ENCODE assay signal across 8 cellular contexts in the genomic region with DNA sequence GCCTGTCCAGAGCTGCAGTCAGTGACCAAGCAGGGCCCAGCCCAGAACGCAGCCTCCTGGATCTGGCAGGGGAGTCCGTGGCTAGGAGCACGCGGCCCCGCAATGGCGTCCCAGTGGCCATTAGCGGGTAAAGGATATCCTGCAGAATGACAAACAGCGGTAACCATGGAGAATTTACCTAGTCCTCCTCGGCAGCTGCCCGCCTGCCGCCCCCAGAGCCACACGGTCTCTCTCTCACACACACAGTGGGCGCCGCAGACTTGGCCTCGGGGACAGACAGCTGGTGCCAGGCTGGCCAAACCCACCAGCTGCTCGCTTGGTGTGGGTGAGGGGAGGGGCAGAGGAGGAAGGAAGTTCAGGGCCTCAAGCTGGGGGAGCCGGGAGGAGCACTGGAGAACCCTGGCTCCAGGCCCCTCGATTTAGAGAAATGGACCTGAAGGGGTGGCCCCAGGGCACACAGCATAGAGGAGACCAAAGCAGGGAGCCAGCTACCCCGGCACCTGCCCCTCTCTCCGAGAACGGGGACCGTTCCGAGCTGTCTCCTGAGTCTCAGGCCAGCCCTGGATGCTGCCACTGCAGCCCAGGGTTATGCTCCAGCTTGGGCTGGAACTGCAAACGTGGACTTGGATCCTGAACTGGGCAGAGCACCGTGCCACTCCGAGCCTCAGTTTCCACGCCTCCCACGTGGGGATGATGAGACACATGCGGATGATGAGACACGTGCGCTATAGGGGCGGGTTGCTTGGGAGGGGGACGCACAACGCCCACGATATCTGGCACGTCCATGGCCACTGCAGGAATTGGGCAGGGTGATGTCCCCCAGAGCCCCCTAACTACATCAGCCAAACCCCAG. TPM values are rescaled to one million over a fixed set of nuclear protein-coding genes. Genes with fewer than 3 reads are reported as not detected.
DNase-seq lines count a peak whose midpoint lies in the region; ATAC-seq, FAIRE-seq and TF ChIP-seq lines count a peak whose summit lies in the region.

No MANE protein-coding gene starts in this region.

- CTCF ChIA-PET in activated CD8-positive, alpha-beta T cell treated with anti-CD3 and anti-CD28 coated beads, Interleukin-2, amount 10 ng/mL, durations not matched to agents 7 days and 5 days (lab: Charles Lee), result interaction anchor here (0.6 to 2.9 kb wide), 2 partner anchors 30 to 314 kb away, joined by 5 to 13 read pairs; no protein-coding TSS in a partner anchor

- H3K4me3 Mint-ChIP-seq in HFFc6, result peak overlapping the region; percentile 13; the same call in 1 of the 2 replicates
- peak overlapping the region; percentile 40 for H3K4me3 Mint-ChIP-seq in activated CD8-positive, alpha-beta T cell treated with anti-CD3 and anti-CD28 coated beads, Interleukin-2, amount 10 ng/mL, durations not matched to agents 7 days and 5 days
- peak overlapping the region; percentile 69 to 91 for H3K4me3 Mint-ChIP-seq in stimulated activated naive CD8-positive, alpha-beta T cell treated with anti-CD3 and anti-CD28 coated beads, Interleukin-15, amount 100 ng/mL, for 72 hours

- H3K9me3 Mint-ChIP-seq in HFFc6, result no peaks in the 10 kb centered on the region
- H3K9me3 Mint-ChIP-seq in activated CD8-positive, alpha-beta T cell treated with anti-CD3 and anti-CD28 coated beads, Interleukin-2, amount 10 ng/mL, durations not matched to agents 7 days and 5 days (ENCODE audit: insufficient read depth), result no peaks in the 10 kb centered on the region
- no peaks in the 10 kb centered on the region for H3K9me3 Mint-ChIP-seq in stimulated activated naive CD8-positive, alpha-beta T cell treated with anti-CD3 and anti-CD28 coated beads, Interleukin-15, amount 100 ng/mL, for 72 hours

- H3K27me3 Mint-ChIP-seq in HFFc6 (ENCODE audit: insufficient read depth), result peaks cover 3% of the 10 kb centered on the region; the same call in 1 of the 2 replicates
- H3K27me3 Mint-ChIP-seq in activated CD8-positive, alpha-beta T cell treated with anti-CD3 and anti-CD28 coated beads, Interleukin-2, amount 10 ng/mL, durations not matched to agents 7 days and 5 days (ENCODE audit: low read depth), result no peaks in the 10 kb centered on the region
- H3K27me3 Mint-ChIP-seq in stimulated activated naive CD8-positive, alpha-beta T cell treated with anti-CD3 and anti-CD28 coated beads, Interleukin-15, amount 100 ng/mL, for 72 hours, result no peaks in the 10 kb centered on the region

- H3K27ac Mint-ChIP-seq in HFFc6, result peak overlapping the region; percentile 63; the same call in 1 of the 2 replicates
- peak overlapping the region; percentile 52 for H3K27ac Mint-ChIP-seq in activated CD8-positive, alpha-beta T cell treated with anti-CD3 and anti-CD28 coated beads, Interleukin-2, amount 10 ng/mL, durations not matched to agents 7 days and 5 days
- peak overlapping the region; percentile 63 to 90 for H3K27ac Mint-ChIP-seq in stimulated activated naive CD8-positive, alpha-beta T cell treated with anti-CD3 and anti-CD28 coated beads, Interleukin-15, amount 100 ng/mL, for 72 hours

- no peak for ATAC-seq in activated CD8-positive, alpha-beta T cell treated with anti-CD3 and anti-CD28 coated beads, Interleukin-2, amount 10 ng/mL, durations not matched to agents 7 days and 5 days
- no peak for ATAC-seq in stimulated activated naive CD8-positive, alpha-beta T cell treated with anti-CD3 and anti-CD28 coated beads, Interleukin-15, amount 100 ng/mL, for 72 hours
- ATAC-seq in HG03196 (IDR thresholded peaks at IDR 0.05; ENCODE audit: unreplicated experiment), result no peak

- H3K4me3 ChIP-seq in kidney (ENCODE audit: low read length in 2 of 2), result no peak overlapping the region

- no peak for DNase-seq in HFFc6
- no peak for DNase-seq in activated CD8-positive, alpha-beta T cell treated with anti-CD3 and anti-CD28 coated beads, Interleukin-2, amount 10 ng/mL, durations not matched to agents 7 days and 5 days
- DNase-seq in kidney, result peak; percentile 80
- DNase-seq in stimulated activated naive CD8-positive, alpha-beta T cell treated with anti-CD3 and anti-CD28 coated beads, Interleukin-15, amount 100 ng/mL, for 72 hours, result no peak
- DNase-seq in T-helper 9 cell, result no peak
- DNase-seq in RCC 7860 (ENCODE audit: low spot score), result no peak

- intact Hi-C loops in kidney (cut with DNase I), result no loop called here

- H3K36me3 Mint-ChIP-seq in HFFc6 (ENCODE audit: low read depth), result peaks cover 4% of the 10 kb centered on the region
- peaks cover 2% of the 10 kb centered on the region for H3K36me3 Mint-ChIP-seq in activated CD8-positive, alpha-beta T cell treated with anti-CD3 and anti-CD28 coated beads, Interleukin-2, amount 10 ng/mL, durations not matched to agents 7 days and 5 days (ENCODE audit: low read depth)

- TF ChIP-seq CTCF in 22Rv1 (IDR thresholded peaks at IDR 0.05) (no peak), HFFc6 (IDR thresholded peaks at IDR 0.05) (no peak), kidney (IDR thresholded peaks at IDR 0.05; ENCODE audit: borderline replicate concordance, extremely low read depth, insufficient read depth) (no peak)

- H3K4me1 Mint-ChIP-seq in HFFc6 (ENCODE audit: low read depth), result peaks cover 28% of the 10 kb centered on the region
- H3K4me1 Mint-ChIP-seq in activated CD8-positive, alpha-beta T cell treated with anti-CD3 and anti-CD28 coated beads, Interleukin-2, amount 10 ng/mL, durations not matched to agents 7 days and 5 days (ENCODE audit: low read depth), result peaks cover 32% of the 10 kb centered on the region
- H3K4me1 Mint-ChIP-seq in stimulated activated naive CD8-positive, alpha-beta T cell treated with anti-CD3 and anti-CD28 coated beads, Interleukin-15, amount 100 ng/mL, for 72 hours, result peaks cover 36% of the 10 kb centered on the region

- no peak overlapping the region for H3K9ac ChIP-seq in kidney (ENCODE audit: low read length in 2 of 2)

- peaks cover 0 to 22% of the 10 kb centered on the region in 2 donors for H3K4me1 ChIP-seq in kidney (ENCODE audit: control insufficient read depth in 1 of 2, insufficient read depth in 1 of 2, low read depth in 1 of 2, low read length in 2 of 2)

- H3K27ac ChIP-seq in 22Rv1 (peak overlapping the region; percentile 7; the same call in 1 of the 2 replicates), kidney (ENCODE audit: low read depth in 2 of 2, low read length in 2 of 2) (peak overlapping the region in 1 of 2 donors; percentile 8)

- no peak for FAIRE-seq in kidney (lab: Jason Lieb, UNC)
- no peak for FAIRE-seq in RCC 7860 (lab: Jason Lieb, UNC)

- H3K9me3 ChIP-seq in kidney (ENCODE audit: control insufficient read depth in 1 of 2, low read length in 2 of 2), result no peaks in the 10 kb centered on the region

- H3K36me3 ChIP-seq in kidney (ENCODE audit: control insufficient read depth in 1 of 2, insufficient read depth in 2 of 2, low read length in 2 of 2), result peaks cover 3 to 6% of the 10 kb centered on the region in 2 donors

- POLR2A ChIA-PET in activated CD8-positive, alpha-beta T cell treated with anti-CD3 and anti-CD28 coated beads, Interleukin-2, amount 10 ng/mL, durations not matched to agents 7 days and 5 days (lab: Charles Lee), result interaction anchor here (1.2 to 2.3 kb wide), 2 partner anchors 35 kb away, joined by 7 to 12 read pairs; partner anchors contain the start of genes MPHOSPH9 and MTRFR

RNA-seq across cellular contexts. Expression of gene CDK2AP1, which starts 3.4 kb away (rescaled TPM):
- total RNA-seq in HFFc6 (2021; fragmentation: NEBNext Ultra II Directional; extraction: Animal tissue kit (Norgen Biotek cat#: 25700)), result 100 to 1,000 TPM; 325 to 389 (median 363) TPM
- 10 to 100 TPM; 58.3 to 58.4 TPM for total RNA-seq in activated CD8-positive, alpha-beta T cell treated with anti-CD3 and anti-CD28 coated beads, Interleukin-2, amount 10 ng/mL, durations not matched to agents 7 days and 5 days
- 80.1 TPM for total RNA-seq in kidney
- polyA plus RNA-seq in kidney (ENCODE audit: insufficient read depth, low read depth, low replicate concordance), result 104 TPM

RNA-seq across cellular contexts. Expression of gene MTRFR, which starts 35.0 kb away (rescaled TPM):
- total RNA-seq in HFFc6 (2021; fragmentation: NEBNext Ultra II Directional; extraction: Animal tissue kit (Norgen Biotek cat#: 25700)), result 1 to 10 TPM; 7.8 to 9.1 (median 8.8) TPM
- total RNA-seq in activated CD8-positive, alpha-beta T cell treated with anti-CD3 and anti-CD28 coated beads, Interleukin-2, amount 10 ng/mL, durations not matched to agents 7 days and 5 days, result 10 to 100 TPM; 28.2 to 30.0 TPM
- 17.8 TPM for total RNA-seq in kidney
- 12.8 TPM for polyA plus RNA-seq in kidney (ENCODE audit: insufficient read depth, low read depth, low replicate concordance)

RNA-seq across cellular contexts. Expression of gene MPHOSPH9, which starts 35.3 kb away (rescaled TPM):
- total RNA-seq in HFFc6 (2021; fragmentation: NEBNext Ultra II Directional; extraction: Animal tissue kit (Norgen Biotek cat#: 25700)), result 10 to 100 TPM; 20.7 to 28.6 (median 24.4) TPM
- total RNA-seq in activated CD8-positive, alpha-beta T cell treated with anti-CD3 and anti-CD28 coated beads, Interleukin-2, amount 10 ng/mL, durations not matched to agents 7 days and 5 days, result 100 to 1,000 TPM; 148 to 149 TPM
- 25.2 TPM for total RNA-seq in kidney
- 7.2 TPM for polyA plus RNA-seq in kidney (ENCODE audit: insufficient read depth, low read depth, low replicate concordance)

Comparison
In these comparisons a context has a peak if more than half of its experiments do, and no peak if none do; other contexts are left out.
1. H3K4me3 Mint-ChIP-seq: peak in every context shown above with its lines; median percentile 80 in stimulated activated naive CD8-positive, alpha-beta T cell treated with anti-CD3 and anti-CD28 coated beads, Interleukin-15, amount 100 ng/mL, for 72 hours; 40 in activated CD8-positive, alpha-beta T cell treated with anti-CD3 and anti-CD28 coated beads, Interleukin-2, amount 10 ng/mL, durations not matched to agents 7 days and 5 days; 13 in HFFc6.